ENCODE assay signal across 23 cellular contexts in the genomic region with DNA sequence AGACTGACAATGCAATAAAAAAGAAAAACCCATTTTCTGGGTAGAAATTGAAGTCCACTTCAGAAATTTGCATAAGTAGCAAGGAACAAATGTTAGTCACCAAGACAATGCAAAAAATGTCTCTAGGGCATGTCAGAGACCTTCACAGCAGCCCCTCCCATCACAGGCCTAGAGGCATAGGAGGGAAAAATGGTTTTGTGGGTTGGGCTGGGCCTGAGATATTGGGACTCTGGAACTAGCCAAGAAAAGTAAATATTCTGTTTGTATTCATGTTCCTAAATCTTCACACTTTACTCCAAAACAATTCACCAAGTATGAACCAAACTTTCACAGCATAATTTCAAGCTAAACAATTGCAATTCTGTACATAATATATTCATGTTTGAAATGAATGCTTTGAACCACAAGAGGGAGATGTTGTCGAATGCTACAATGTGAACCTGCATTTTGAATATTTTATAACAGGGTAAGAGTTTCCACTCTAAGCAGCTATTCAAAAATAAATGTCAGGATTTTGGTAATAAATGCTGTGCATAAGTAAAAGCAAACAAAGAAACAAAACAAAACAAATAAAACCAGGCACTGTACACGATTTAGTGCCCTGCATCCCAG.
DNase-seq lines count a peak whose midpoint lies in the region; FAIRE-seq and TF ChIP-seq lines count a peak whose summit lies in the region.
"Had no signal": no experiment of that assay in that cellular context is flagged by ENCODE, and none has a peak within 500 bp of the region (broad histone marks: within the 10 kb centered on the region; RNA-seq: fewer than 3 reads in every experiment).

No MANE protein-coding gene starts in this region.

- DNase-seq in DMS53 (lab: John Stamatoyannopoulos, UW), result peak; percentile 20
- no peak for DNase-seq in DMS53 treated with DMSO at 0.1 percent for 48 hours (lab: John Stamatoyannopoulos, UW; ENCODE audit: unreplicated experiment)
- peak; percentile 3 for DNase-seq in NAMALWA (ENCODE audit: low spot score)
- no peak for DNase-seq in endothelial cell (ENCODE audit: low spot score)
- DNase-seq in activated CD4-positive, alpha-beta T cell treated with anti-CD3 and anti-CD28 coated beads, Interleukin-2, amount 50 U/mL, for 48 hours, result no peak
- no peak for DNase-seq in RCC 7860 (ENCODE audit: low spot score)
- DNase-seq in D341Med (ENCODE audit: low spot score), result no peak
- DNase-seq in spleen, result no peak
- DNase-seq: activated CD4-positive, alpha-beta T cell treated with anti-CD3 and anti-CD28 coated beads for 36 hours; activated CD8-positive, alpha-beta memory T cell treated with anti-CD3 and anti-CD28 coated beads, Interleukin-2, amount 10 ng/mL, durations not matched to agents 7 days and 5 days; effector CD4-positive, alpha-beta T cell; islet precursor cell; NCI-H1092; NCI-H2081 treated with DMSO at 0.1 percent for 48 hours; NCI-H524 treated with DMSO at 0.1 percent for 48 hours; stimulated activated CD8-positive, alpha-beta memory T cell treated with anti-CD3 and anti-CD28 coated beads, Interleukin-4, amount 100 ng/mL, for 48 hours; T1000 had no signal

- WGBS in spleen, 5 donors, result 64 to 85% (median 78%) methylated on average over 2 of the region's 2 CpGs

- H3K9me3 ChIP-seq in spleen, result peaks cover 0 to 21% (median 12%) of the 10 kb centered on the region in 8 donors
- H3K9me3 ChIP-seq: HAP-1 had no signal

- TF ChIP-seq CTCF in endothelial cell (IDR thresholded peaks at IDR 0.05; ENCODE audit: unreplicated experiment) (peak; percentile 45), spleen (IDR thresholded peaks at IDR 0.05 in 8 of 11, conservative IDR thresholded peaks at IDR 0.05 in 3 of 11) (no peak)

- TF ChIP-seq POLR2A in spleen (IDR thresholded peaks at IDR 0.05), result no peak

- H3K4me3 Mint-ChIP-seq in endothelial cell (ENCODE audit: unreplicated experiment), result no peak overlapping the region
- H3K4me3 Mint-ChIP-seq: activated CD4-positive, alpha-beta T cell treated with anti-CD3 and anti-CD28 coated beads for 36 hours; activated CD8-positive, alpha-beta memory T cell treated with anti-CD3 and anti-CD28 coated beads, Interleukin-2, amount 10 ng/mL, durations not matched to agents 7 days and 5 days; natural killer cell treated with Interleukin-12 subunit alpha and Interleukin-12 subunit beta and Interleukin-15 and Interleukin-18, amount 100 ng/mL, for 72 hours had no signal

- no peak for FAIRE-seq in RCC 7860 (lab: Jason Lieb, UNC)
- FAIRE-seq: A204.1 had no signal

- no peak overlapping the region for H3K27ac Mint-ChIP-seq in endothelial cell (ENCODE audit: unreplicated experiment)
- H3K27ac Mint-ChIP-seq: activated CD4-positive, alpha-beta T cell treated with anti-CD3 and anti-CD28 coated beads for 36 hours; activated CD8-positive, alpha-beta memory T cell treated with anti-CD3 and anti-CD28 coated beads, Interleukin-2, amount 10 ng/mL, durations not matched to agents 7 days and 5 days; natural killer cell treated with Interleukin-12 subunit alpha and Interleukin-12 subunit beta and Interleukin-15 and Interleukin-18, amount 100 ng/mL, for 72 hours had no signal

- no peak overlapping the region for H3K27ac ChIP-seq in spleen
- H3K27ac ChIP-seq: cardiac muscle cell, hepatocyte, HL-60 had no signal

- H3K36me3 ChIP-seq in spleen, result no peaks in the 10 kb centered on the region
- H3K36me3 ChIP-seq: cardiac muscle cell, HAP-1 had no signal

- H3K27me3 Mint-ChIP-seq in endothelial cell (ENCODE audit: unreplicated experiment), result no peaks in the 10 kb centered on the region
- H3K27me3 Mint-ChIP-seq: activated CD4-positive, alpha-beta T cell treated with anti-CD3 and anti-CD28 coated beads for 36 hours; activated CD8-positive, alpha-beta memory T cell treated with anti-CD3 and anti-CD28 coated beads, Interleukin-2, amount 10 ng/mL, durations not matched to agents 7 days and 5 days; natural killer cell treated with Interleukin-12 subunit alpha and Interleukin-12 subunit beta and Interleukin-15 and Interleukin-18, amount 100 ng/mL, for 72 hours had no signal

- no peaks in the 10 kb centered on the region for H3K9me3 Mint-ChIP-seq in endothelial cell (ENCODE audit: unreplicated experiment)

- no peak overlapping the region for H3K4me3 ChIP-seq in spleen
- H3K4me3 ChIP-seq: cardiac muscle cell, HAP-1, hepatocyte had no signal

- no peaks in the 10 kb centered on the region for H3K4me1 ChIP-seq in spleen
- H3K4me1 ChIP-seq: HAP-1 had no signal

- intact Hi-C loops in spleen (cut with DNase I; ENCODE audit: low total_unique reads), result no loop called here

- H3K36me3 Mint-ChIP-seq in endothelial cell (ENCODE audit: low read depth, unreplicated experiment), result no peaks in the 10 kb centered on the region
- H3K36me3 Mint-ChIP-seq: activated CD8-positive, alpha-beta memory T cell treated with anti-CD3 and anti-CD28 coated beads, Interleukin-2, amount 10 ng/mL, durations not matched to agents 7 days and 5 days; natural killer cell treated with Interleukin-12 subunit alpha and Interleukin-12 subunit beta and Interleukin-15 and Interleukin-18, amount 100 ng/mL, for 72 hours had no signal

- H3K27me3 ChIP-seq in spleen (replicated peaks in 1 of 7), result no peaks in the 10 kb centered on the region
- H3K27me3 ChIP-seq: cardiac muscle cell, hepatocyte had no signal

- no peaks in the 10 kb centered on the region for H3K4me1 Mint-ChIP-seq in endothelial cell (ENCODE audit: unreplicated experiment)
- H3K4me1 Mint-ChIP-seq: activated CD4-positive, alpha-beta T cell treated with anti-CD3 and anti-CD28 coated beads for 36 hours; activated CD8-positive, alpha-beta memory T cell treated with anti-CD3 and anti-CD28 coated beads, Interleukin-2, amount 10 ng/mL, durations not matched to agents 7 days and 5 days had no signal

Comparison
In these comparisons a context has a peak if more than half of its experiments do, and no peak if none do; other contexts are left out.
1. DNase-seq: peak in DMS53 (single experiment) and NAMALWA (single experiment); none in DMS53 treated with DMSO at 0.1 percent for 48 hours (single experiment), endothelial cell (single experiment), activated CD4-positive, alpha-beta T cell treated with anti-CD3 and anti-CD28 coated beads, Interleukin-2, amount 50 U/mL, for 48 hours (0 of 2), RCC 7860 (single experiment), D341Med (single experiment) and spleen (single experiment).